Comparison of ENCODE assay signal across 1 cellular context in the genomic region with DNA sequence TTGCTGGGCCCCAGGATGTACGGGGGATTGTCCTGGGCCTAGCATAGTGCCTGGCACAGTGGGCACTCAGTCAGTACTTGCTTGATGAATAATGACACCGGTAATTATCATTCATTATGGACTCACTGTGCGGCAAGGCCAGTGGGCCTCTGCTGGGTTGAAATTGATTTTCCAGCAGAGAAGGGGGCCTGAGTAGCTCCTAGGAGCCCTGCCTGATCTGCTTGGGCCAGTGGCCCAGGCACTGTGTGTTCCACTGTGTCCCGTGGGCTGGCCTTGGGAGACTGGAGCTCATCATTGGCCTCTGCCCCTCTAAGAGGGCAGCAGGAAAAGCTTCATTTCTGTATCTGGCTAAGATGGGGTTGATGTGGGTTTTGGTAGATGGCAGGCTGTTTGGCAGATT.
TF ChIP-seq lines count a peak whose summit lies in the region.

No MANE protein-coding gene starts in this region.

TF ChIP-seq in GM23338, 12 proteins besides CTCF, POLR2A, EP300 and RAD21 (continued from another document):
- TF ChIP-seq, protein P1, sequence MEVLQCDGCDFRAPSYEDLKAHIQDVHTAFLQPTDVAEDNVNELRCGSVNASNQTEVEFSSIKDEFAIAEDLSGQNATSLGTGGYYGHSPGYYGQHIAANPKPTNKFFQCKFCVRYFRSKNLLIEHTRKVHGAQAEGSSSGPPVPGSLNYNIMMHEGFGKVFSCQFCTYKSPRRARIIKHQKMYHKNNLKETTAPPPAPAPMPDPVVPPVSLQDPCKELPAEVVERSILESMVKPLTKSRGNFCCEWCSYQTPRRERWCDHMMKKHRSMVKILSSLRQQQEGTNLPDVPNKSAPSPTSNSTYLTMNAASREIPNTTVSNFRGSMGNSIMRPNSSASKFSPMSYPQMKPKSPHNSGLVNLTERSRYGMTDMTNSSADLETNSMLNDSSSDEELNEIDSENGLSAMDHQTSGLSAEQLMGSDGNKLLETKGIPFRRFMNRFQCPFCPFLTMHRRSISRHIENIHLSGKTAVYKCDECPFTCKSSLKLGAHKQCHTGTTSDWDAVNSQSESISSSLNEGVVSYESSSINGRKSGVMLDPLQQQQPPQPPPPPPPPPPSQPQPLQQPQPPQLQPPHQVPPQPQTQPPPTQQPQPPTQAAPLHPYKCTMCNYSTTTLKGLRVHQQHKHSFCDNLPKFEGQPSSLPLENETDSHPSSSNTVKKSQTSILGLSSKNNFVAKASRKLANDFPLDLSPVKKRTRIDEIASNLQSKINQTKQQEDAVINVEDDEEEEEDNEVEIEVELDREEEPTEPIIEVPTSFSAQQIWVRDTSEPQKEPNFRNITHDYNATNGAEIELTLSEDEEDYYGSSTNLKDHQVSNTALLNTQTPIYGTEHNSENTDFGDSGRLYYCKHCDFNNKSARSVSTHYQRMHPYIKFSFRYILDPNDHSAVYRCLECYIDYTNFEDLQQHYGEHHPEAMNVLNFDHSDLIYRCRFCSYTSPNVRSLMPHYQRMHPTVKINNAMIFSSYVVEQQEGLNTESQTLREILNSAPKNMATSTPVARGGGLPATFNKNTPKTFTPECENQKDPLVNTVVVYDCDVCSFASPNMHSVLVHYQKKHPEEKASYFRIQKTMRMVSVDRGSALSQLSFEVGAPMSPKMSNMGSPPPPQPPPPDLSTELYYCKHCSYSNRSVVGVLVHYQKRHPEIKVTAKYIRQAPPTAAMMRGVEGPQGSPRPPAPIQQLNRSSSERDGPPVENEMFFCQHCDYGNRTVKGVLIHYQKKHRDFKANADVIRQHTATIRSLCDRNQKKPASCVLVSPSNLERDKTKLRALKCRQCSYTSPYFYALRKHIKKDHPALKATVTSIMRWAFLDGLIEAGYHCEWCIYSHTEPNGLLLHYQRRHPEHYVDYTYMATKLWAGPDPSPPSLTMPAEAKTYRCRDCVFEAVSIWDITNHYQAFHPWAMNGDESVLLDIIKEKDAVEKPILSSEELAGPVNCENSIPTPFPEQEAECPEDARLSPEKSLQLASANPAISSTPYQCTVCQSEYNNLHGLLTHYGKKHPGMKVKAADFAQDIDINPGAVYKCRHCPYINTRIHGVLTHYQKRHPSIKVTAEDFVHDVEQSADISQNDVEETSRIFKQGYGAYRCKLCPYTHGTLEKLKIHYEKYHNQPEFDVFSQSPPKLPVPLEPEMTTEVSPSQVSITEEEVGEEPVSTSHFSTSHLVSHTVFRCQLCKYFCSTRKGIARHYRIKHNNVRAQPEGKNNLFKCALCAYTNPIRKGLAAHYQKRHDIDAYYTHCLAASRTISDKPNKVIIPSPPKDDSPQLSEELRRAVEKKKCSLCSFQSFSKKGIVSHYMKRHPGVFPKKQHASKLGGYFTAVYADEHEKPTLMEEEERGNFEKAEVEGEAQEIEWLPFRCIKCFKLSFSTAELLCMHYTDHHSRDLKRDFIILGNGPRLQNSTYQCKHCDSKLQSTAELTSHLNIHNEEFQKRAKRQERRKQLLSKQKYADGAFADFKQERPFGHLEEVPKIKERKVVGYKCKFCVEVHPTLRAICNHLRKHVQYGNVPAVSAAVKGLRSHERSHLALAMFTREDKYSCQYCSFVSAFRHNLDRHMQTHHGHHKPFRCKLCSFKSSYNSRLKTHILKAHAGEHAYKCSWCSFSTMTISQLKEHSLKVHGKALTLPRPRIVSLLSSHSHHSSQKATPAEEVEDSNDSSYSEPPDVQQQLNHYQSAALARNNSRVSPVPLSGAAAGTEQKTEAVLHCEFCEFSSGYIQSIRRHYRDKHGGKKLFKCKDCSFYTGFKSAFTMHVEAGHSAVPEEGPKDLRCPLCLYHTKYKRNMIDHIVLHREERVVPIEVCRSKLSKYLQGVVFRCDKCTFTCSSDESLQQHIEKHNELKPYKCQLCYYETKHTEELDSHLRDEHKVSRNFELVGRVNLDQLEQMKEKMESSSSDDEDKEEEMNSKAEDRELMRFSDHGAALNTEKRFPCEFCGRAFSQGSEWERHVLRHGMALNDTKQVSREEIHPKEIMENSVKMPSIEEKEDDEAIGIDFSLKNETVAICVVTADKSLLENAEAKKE (CRISPR knock-in tag; IDR thresholded peaks at IDR 0.05), result no peak
- TF ChIP-seq POLR2AphosphoS5 (IDR thresholded peaks at IDR 0.05; ENCODE audit: low read depth), result no peak
